Comparison of ENCODE assay signal across 21 cellular contexts in the genomic region with DNA sequence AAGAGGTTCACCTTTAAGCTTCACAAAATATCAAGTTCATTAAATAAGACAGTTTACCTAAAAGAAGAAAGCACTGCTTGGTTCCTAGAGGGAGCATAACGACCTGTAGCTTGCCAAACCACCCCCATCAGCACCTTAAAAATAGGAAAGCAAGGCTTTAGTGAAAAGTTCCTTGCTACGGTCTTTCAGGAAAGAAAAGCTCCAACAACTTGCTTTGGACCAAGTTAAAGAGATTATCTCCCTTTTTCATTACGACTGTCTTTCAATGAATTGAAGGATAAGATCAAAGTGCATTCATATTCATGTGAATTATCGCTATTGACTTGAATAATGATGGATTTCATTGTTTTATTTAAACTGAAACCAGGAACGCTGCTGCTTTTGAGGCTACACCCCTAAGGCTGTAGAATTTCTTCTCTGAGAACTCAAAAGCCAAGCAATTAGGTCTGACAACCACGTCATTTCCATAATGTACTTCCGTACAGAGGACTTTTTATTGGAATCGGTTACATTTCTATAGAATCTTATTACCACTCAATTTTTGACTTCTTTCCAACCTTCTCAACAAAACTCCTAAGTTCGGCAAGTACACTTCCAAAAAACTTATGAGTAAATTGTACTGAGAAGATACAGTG. TPM values are rescaled to one million over a fixed set of nuclear protein-coding genes. Genes with fewer than 3 reads are reported as not detected.
A peak's percentile ranks its signal among the peaks of the same experiment; 100 is the strongest.
DNase-seq lines count a peak whose midpoint lies in the region; ATAC-seq and TF ChIP-seq lines count a peak whose summit lies in the region.
"Had no signal": no experiment of that assay in that cellular context is flagged by ENCODE, and none has a peak within 500 bp of the region (broad histone marks: within the 10 kb centered on the region; RNA-seq: fewer than 3 reads in every experiment).

No MANE protein-coding gene starts in this region.

- no peak for ATAC-seq in activated naive CD8-positive, alpha-beta T cell treated with anti-CD3 and anti-CD28 coated beads, Interleukin-2, amount 10 ng/mL, durations not matched to agents 7 days and 5 days (ENCODE audit: low read depth)
- ATAC-seq in activated naive CD8-positive, alpha-beta T cell treated with anti-CD3 and anti-CD28 coated beads, Interleukin-2, amount 50 U/mL, for 24 hours, result no peak
- ATAC-seq in GM18517 (IDR thresholded peaks at IDR 0.05; ENCODE audit: unreplicated experiment), result no peak
- ATAC-seq: Panc1; stimulated activated naive B cell treated with anti-CD40 and anti-IgM and Interleukin-4, amounts not matched to agents 10 μg/mL and 1 μg/mL and 100 μg/mL, for 72 hours had no signal

- peak overlapping the region; percentile 95 for H3K9ac ChIP-seq in KMS-11

- no peaks in the 10 kb centered on the region for H3K36me3 ChIP-seq in KMS-11 (ENCODE audit: insufficient read depth)
- H3K36me3 ChIP-seq: left ventricle myocardium inferior, ovary, sigmoid colon, tibial artery had no signal

- peaks cover 56% of the 10 kb centered on the region for H3K79me2 ChIP-seq in KMS-11 (ENCODE audit: insufficient read depth, low read depth)

- H3K36me3 Mint-ChIP-seq in activated naive CD8-positive, alpha-beta T cell treated with anti-CD3 and anti-CD28 coated beads, Interleukin-2, amount 10 ng/mL, durations not matched to agents 7 days and 5 days, result peaks cover 3% of the 10 kb centered on the region
- H3K36me3 Mint-ChIP-seq in activated naive CD8-positive, alpha-beta T cell treated with anti-CD3 and anti-CD28 coated beads, Interleukin-2, amount 50 U/mL, for 24 hours (ENCODE audit: low read depth), result peaks cover 11% of the 10 kb centered on the region
- peaks cover 6% of the 10 kb centered on the region for H3K36me3 Mint-ChIP-seq in activated T-helper 1 cell treated with anti-CD3 and anti-CD28 coated beads, Interleukin-12 subunit alpha, Interleukin-12 subunit beta, Interleukin-2, Interleukin-4 antibody, amounts not matched to agents 30 ng/mL and 10 ng/mL and 1 ng/mL, durations not matched to agents 14 hours and 24 hours and 36 hours (ENCODE audit: low read depth)
- no peaks in the 10 kb centered on the region for H3K36me3 Mint-ChIP-seq in type B pancreatic cell

- POLR2A ChIA-PET in activated naive CD8-positive, alpha-beta T cell treated with anti-CD3 and anti-CD28 coated beads, Interleukin-2, amount 10 ng/mL, durations not matched to agents 7 days and 5 days (lab: Charles Lee), result interaction anchor here (1.1 to 1.2 kb wide), 2 partner anchors 12 to 16 kb away, joined by 4 to 5 read pairs; no protein-coding TSS in a partner anchor

- H3K4me3 ChIP-seq in KMS-11 (IDR thresholded peaks at IDR 0.05; ENCODE audit: insufficient read depth, low read depth, low read length), result no peak overlapping the region
- H3K4me3 ChIP-seq: left ventricle myocardium inferior, ovary, sigmoid colon, tibial artery had no signal

- H4K20me1 ChIP-seq in KMS-11 (ENCODE audit: insufficient read depth), result no peaks in the 10 kb centered on the region

- peak overlapping the region; percentile 92 for H3K27ac ChIP-seq in KMS-11
- H3K27ac ChIP-seq: left ventricle myocardium inferior, ovary, sigmoid colon, tibial artery had no signal

- peak overlapping the region; percentile 31 for H3K4me3 Mint-ChIP-seq in activated naive CD8-positive, alpha-beta T cell treated with anti-CD3 and anti-CD28 coated beads, Interleukin-2, amount 10 ng/mL, durations not matched to agents 7 days and 5 days
- H3K4me3 Mint-ChIP-seq in activated naive CD8-positive, alpha-beta T cell treated with anti-CD3 and anti-CD28 coated beads, Interleukin-2, amount 50 U/mL, for 24 hours, result no peak overlapping the region
- H3K4me3 Mint-ChIP-seq in activated T-helper 1 cell treated with anti-CD3 and anti-CD28 coated beads, Interleukin-12 subunit alpha, Interleukin-12 subunit beta, Interleukin-2, Interleukin-4 antibody, amounts not matched to agents 30 ng/mL and 10 ng/mL and 1 ng/mL, durations not matched to agents 14 hours and 24 hours and 36 hours, result peak overlapping the region; percentile 63
- peak overlapping the region; percentile 70 for H3K4me3 Mint-ChIP-seq in type B pancreatic cell
- H3K4me3 Mint-ChIP-seq: stimulated activated naive B cell treated with anti-CD40 and anti-IgM and Interleukin-4, amounts not matched to agents 10 μg/mL and 1 μg/mL and 100 μg/mL, for 72 hours had no signal

- TF ChIP-seq CTCF in KMS-11 (conservative IDR thresholded peaks at IDR 0.05; ENCODE audit: low read depth, low read length) (no peak), type B pancreatic cell (conservative IDR thresholded peaks at IDR 0.05) (no peak)

- peak overlapping the region; percentile 95 for H3K4me2 ChIP-seq in KMS-11

- H2AFZ ChIP-seq in KMS-11 (ENCODE audit: low read depth), result no peak overlapping the region

- peaks cover 32% of the 10 kb centered on the region for H3K4me1 Mint-ChIP-seq in activated naive CD8-positive, alpha-beta T cell treated with anti-CD3 and anti-CD28 coated beads, Interleukin-2, amount 10 ng/mL, durations not matched to agents 7 days and 5 days
- peaks cover 50% of the 10 kb centered on the region for H3K4me1 Mint-ChIP-seq in activated naive CD8-positive, alpha-beta T cell treated with anti-CD3 and anti-CD28 coated beads, Interleukin-2, amount 50 U/mL, for 24 hours
- H3K4me1 Mint-ChIP-seq in activated T-helper 1 cell treated with anti-CD3 and anti-CD28 coated beads, Interleukin-12 subunit alpha, Interleukin-12 subunit beta, Interleukin-2, Interleukin-4 antibody, amounts not matched to agents 30 ng/mL and 10 ng/mL and 1 ng/mL, durations not matched to agents 14 hours and 24 hours and 36 hours (ENCODE audit: low read depth), result peaks cover 45% of the 10 kb centered on the region
- H3K4me1 Mint-ChIP-seq in type B pancreatic cell (ENCODE audit: unreplicated experiment), result peaks cover 9% of the 10 kb centered on the region

- DNase-seq in activated naive CD8-positive, alpha-beta T cell treated with anti-CD3 and anti-CD28 coated beads, Interleukin-2, amount 10 ng/mL, durations not matched to agents 7 days and 5 days, result no peak
- DNase-seq in activated naive CD8-positive, alpha-beta T cell treated with anti-CD3 and anti-CD28 coated beads, Interleukin-2, amount 50 U/mL, for 24 hours, result no peak
- no peak for DNase-seq in activated T-helper 1 cell treated with anti-CD3 and anti-CD28 coated beads, Interleukin-12 subunit alpha, Interleukin-12 subunit beta, Interleukin-2, Interleukin-4 antibody, amounts not matched to agents 30 ng/mL and 10 ng/mL and 1 ng/mL, durations not matched to agents 14 hours and 24 hours and 36 hours (ENCODE audit: low spot score)
- DNase-seq in type B pancreatic cell (ENCODE audit: extremely low spot score, unreplicated experiment) (no peak), midbrain (lab: John Stamatoyannopoulos, UW) (no peak)
- DNase-seq: AML-193; Caco-2; cortex of kidney; left ventricle myocardium inferior; NCI-H1436 treated with DMSO at 0.1 percent for 48 hours; NCI-H2171; NCI-H69; ovary; sigmoid colon; stimulated activated naive B cell treated with anti-CD40 and anti-IgM and Interleukin-4, amounts not matched to agents 10 μg/mL and 1 μg/mL and 100 μg/mL, for 72 hours; T1000; tibial artery had no signal

- peaks cover 63% of the 10 kb centered on the region for H3K27me3 Mint-ChIP-seq in activated naive CD8-positive, alpha-beta T cell treated with anti-CD3 and anti-CD28 coated beads, Interleukin-2, amount 10 ng/mL, durations not matched to agents 7 days and 5 days
- peaks cover 67% of the 10 kb centered on the region for H3K27me3 Mint-ChIP-seq in activated naive CD8-positive, alpha-beta T cell treated with anti-CD3 and anti-CD28 coated beads, Interleukin-2, amount 50 U/mL, for 24 hours
- peaks cover 66% of the 10 kb centered on the region for H3K27me3 Mint-ChIP-seq in activated T-helper 1 cell treated with anti-CD3 and anti-CD28 coated beads, Interleukin-12 subunit alpha, Interleukin-12 subunit beta, Interleukin-2, Interleukin-4 antibody, amounts not matched to agents 30 ng/mL and 10 ng/mL and 1 ng/mL, durations not matched to agents 14 hours and 24 hours and 36 hours (ENCODE audit: insufficient read depth)
- peaks cover 88% of the 10 kb centered on the region for H3K27me3 Mint-ChIP-seq in type B pancreatic cell

- H3K27ac Mint-ChIP-seq in activated naive CD8-positive, alpha-beta T cell treated with anti-CD3 and anti-CD28 coated beads, Interleukin-2, amount 10 ng/mL, durations not matched to agents 7 days and 5 days, result no peak overlapping the region
- H3K27ac Mint-ChIP-seq in activated naive CD8-positive, alpha-beta T cell treated with anti-CD3 and anti-CD28 coated beads, Interleukin-2, amount 50 U/mL, for 24 hours, result no peak overlapping the region
- H3K27ac Mint-ChIP-seq in activated T-helper 1 cell treated with anti-CD3 and anti-CD28 coated beads, Interleukin-12 subunit alpha, Interleukin-12 subunit beta, Interleukin-2, Interleukin-4 antibody, amounts not matched to agents 30 ng/mL and 10 ng/mL and 1 ng/mL, durations not matched to agents 14 hours and 24 hours and 36 hours, result no peak overlapping the region
- H3K27ac Mint-ChIP-seq in type B pancreatic cell, result no peak overlapping the region
- H3K27ac Mint-ChIP-seq: stimulated activated naive B cell treated with anti-CD40 and anti-IgM and Interleukin-4, amounts not matched to agents 10 μg/mL and 1 μg/mL and 100 μg/mL, for 72 hours had no signal

- no peaks in the 10 kb centered on the region for H3K9me3 Mint-ChIP-seq in activated naive CD8-positive, alpha-beta T cell treated with anti-CD3 and anti-CD28 coated beads, Interleukin-2, amount 10 ng/mL, durations not matched to agents 7 days and 5 days
- no peaks in the 10 kb centered on the region for H3K9me3 Mint-ChIP-seq in activated naive CD8-positive, alpha-beta T cell treated with anti-CD3 and anti-CD28 coated beads, Interleukin-2, amount 50 U/mL, for 24 hours
- peaks cover 4% of the 10 kb centered on the region for H3K9me3 Mint-ChIP-seq in activated T-helper 1 cell treated with anti-CD3 and anti-CD28 coated beads, Interleukin-12 subunit alpha, Interleukin-12 subunit beta, Interleukin-2, Interleukin-4 antibody, amounts not matched to agents 30 ng/mL and 10 ng/mL and 1 ng/mL, durations not matched to agents 14 hours and 24 hours and 36 hours
- no peaks in the 10 kb centered on the region for H3K9me3 Mint-ChIP-seq in type B pancreatic cell

- H3K4me1 ChIP-seq in KMS-11 (ENCODE audit: low read depth, poor library complexity, severe bottlenecking), result peaks cover 20% of the 10 kb centered on the region

- no peaks in the 10 kb centered on the region for H3K27me3 ChIP-seq in KMS-11 (ENCODE audit: insufficient read depth, low read depth)

- intact Hi-C loops in activated T-helper 1 cell treated with anti-CD3 and anti-CD28 coated beads, Interleukin-12 subunit alpha, Interleukin-12 subunit beta, Interleukin-2, Interleukin-4 antibody, amounts not matched to agents 30 ng/mL and 10 ng/mL and 1 ng/mL, durations not matched to agents 14 hours and 24 hours and 36 hours (cut with micrococcal nuclease), result loop anchor here (1.0 kb wide), 1 partner anchor 13 kb away; no protein-coding TSS in a partner anchor

RNA-seq across cellular contexts. Expression of gene SPAG6, which starts 6.9 kb away (rescaled TPM):
- under 1 TPM; 0.67 to 0.77 TPM for total RNA-seq in activated naive CD8-positive, alpha-beta T cell treated with anti-CD3 and anti-CD28 coated beads, Interleukin-2, amount 10 ng/mL, durations not matched to agents 7 days and 5 days
- 0.18 TPM in 1 of 2 replicates, not detected in the other for total RNA-seq in activated T-helper 1 cell treated with anti-CD3 and anti-CD28 coated beads, Interleukin-12 subunit alpha, Interleukin-12 subunit beta, Interleukin-2, Interleukin-4 antibody, amounts not matched to agents 30 ng/mL and 10 ng/mL and 1 ng/mL, durations not matched to agents 14 hours and 24 hours and 36 hours
- total RNA-seq in type B pancreatic cell (ENCODE audit: low replicate concordance), result 1.9 and 6.6 TPM in 2 replicates
- total RNA-seq: left ventricle myocardium inferior, sigmoid colon, SK-MEL-5 had no signal

RNA-seq across cellular contexts. Expression of gene BMI1, which starts 17.5 kb away (rescaled TPM):
- total RNA-seq in activated naive CD8-positive, alpha-beta T cell treated with anti-CD3 and anti-CD28 coated beads, Interleukin-2, amount 10 ng/mL, durations not matched to agents 7 days and 5 days, result 10 to 100 TPM; 40.0 to 44.5 TPM
- 59.3 and 66.5 TPM in 2 replicates for total RNA-seq in activated T-helper 1 cell treated with anti-CD3 and anti-CD28 coated beads, Interleukin-12 subunit alpha, Interleukin-12 subunit beta, Interleukin-2, Interleukin-4 antibody, amounts not matched to agents 30 ng/mL and 10 ng/mL and 1 ng/mL, durations not matched to agents 14 hours and 24 hours and 36 hours
- total RNA-seq in type B pancreatic cell (ENCODE audit: low replicate concordance), result 28.9 and 36.6 TPM in 2 replicates

RNA-seq across cellular contexts. Expression of gene COMMD3, which starts 22.2 kb away (rescaled TPM):
- total RNA-seq in activated naive CD8-positive, alpha-beta T cell treated with anti-CD3 and anti-CD28 coated beads, Interleukin-2, amount 10 ng/mL, durations not matched to agents 7 days and 5 days, result 10 to 100 TPM; 55.3 to 61.4 TPM
- total RNA-seq in activated T-helper 1 cell treated with anti-CD3 and anti-CD28 coated beads, Interleukin-12 subunit alpha, Interleukin-12 subunit beta, Interleukin-2, Interleukin-4 antibody, amounts not matched to agents 30 ng/mL and 10 ng/mL and 1 ng/mL, durations not matched to agents 14 hours and 24 hours and 36 hours, result 78.7 and 84.4 TPM in 2 replicates
- 42.5 and 51.3 TPM in 2 replicates for total RNA-seq in type B pancreatic cell (ENCODE audit: low replicate concordance)
